Comparison of ENCODE assay signal across 1 cellular context in genomic region chr17:78601577-78602190, GRCh38.
TF ChIP-seq lines count a peak whose summit lies in the region.

No MANE protein-coding gene starts in this region.

TF ChIP-seq in HepG2, 621 proteins besides CTCF, POLR2A, EP300 and RAD21 (continued from another document and continues in another):
- no peak for TF ChIP-seq SNAPC4 (CRISPR knock-in tag; IDR thresholded peaks at IDR 0.05)
- no peak for TF ChIP-seq ZNF180 (CRISPR knock-in tag; IDR thresholded peaks at IDR 0.05; ENCODE audit: borderline replicate concordance, low read depth)
- peak; percentile 41; the same call in 1 of the 2 replicates for TF ChIP-seq ZNF143 (CRISPR knock-in tag; IDR thresholded peaks at IDR 0.05)
- TF ChIP-seq EHMT2 (IDR thresholded peaks at IDR 0.05; ENCODE audit: borderline replicate concordance, low read depth, low read length), result 0 out of 2 replicates have a peak, but pooled peaks have one; percentile 14
- TF ChIP-seq HMGXB3 (CRISPR knock-in tag; IDR thresholded peaks at IDR 0.05; ENCODE audit: borderline replicate concordance), result no peak
- peak; percentile 85 for TF ChIP-seq ZBTB10 (CRISPR knock-in tag; IDR thresholded peaks at IDR 0.05; ENCODE audit: borderline replicate concordance)
- peak; percentile 58; the same call in 1 of the 2 replicates for TF ChIP-seq NR2F2 (IDR thresholded peaks at IDR 0.05; ENCODE audit: borderline replicate concordance, low read depth)
- TF ChIP-seq ZNF776 (CRISPR knock-in tag; IDR thresholded peaks at IDR 0.05), result no peak
- TF ChIP-seq BRF2 (CRISPR knock-in tag; IDR thresholded peaks at IDR 0.05), result peak; percentile 81
- no peak for TF ChIP-seq SNAPC5 (CRISPR knock-in tag; IDR thresholded peaks at IDR 0.05; ENCODE audit: borderline replicate concordance)
- TF ChIP-seq SALL1 (CRISPR knock-in tag; IDR thresholded peaks at IDR 0.05), result peak; percentile 99
- TF ChIP-seq ZNF317 (CRISPR knock-in tag; IDR thresholded peaks at IDR 0.05), result no peak; the same call in none of the 2 replicates
- TF ChIP-seq AFF4 (CRISPR knock-in tag; IDR thresholded peaks at IDR 0.05), result no peak
- TF ChIP-seq YY1 (IDR thresholded peaks at IDR 0.05; ENCODE audit: insufficient read depth, insufficient replicate concordance, low read depth, low read length), result peak; percentile 67
- peak; percentile 71; the same call in 1 of the 2 replicates for TF ChIP-seq MIER2 (CRISPR knock-in tag; IDR thresholded peaks at IDR 0.05)
- no peak for TF ChIP-seq ETS1 (CRISPR knock-in tag; IDR thresholded peaks at IDR 0.05)
- peak; percentile 83 for TF ChIP-seq KDM2A (CRISPR knock-in tag; IDR thresholded peaks at IDR 0.05; ENCODE audit: borderline replicate concordance, low read depth)
- peak; percentile 81 for TF ChIP-seq CCDC6 (CRISPR knock-in tag; IDR thresholded peaks at IDR 0.05)
- peak; percentile 78; the same call in 1 of the 2 replicates for TF ChIP-seq KMT2A (CRISPR knock-in tag; IDR thresholded peaks at IDR 0.05)
- TF ChIP-seq HNF1B (CRISPR knock-in tag; IDR thresholded peaks at IDR 0.05), result peak; percentile 97
- peak; percentile 95 for TF ChIP-seq MEF2D (CRISPR knock-in tag; IDR thresholded peaks at IDR 0.05)
- TF ChIP-seq ZNF672 (CRISPR knock-in tag; IDR thresholded peaks at IDR 0.05), result no peak
- peak; percentile 99 for TF ChIP-seq HDAC2 (CRISPR knock-in tag; IDR thresholded peaks at IDR 0.05)
- TF ChIP-seq ZBTB42 (CRISPR knock-in tag; IDR thresholded peaks at IDR 0.05), result no peak
- peak; percentile 75; the same call in 1 of the 2 replicates for TF ChIP-seq MAF1 (CRISPR knock-in tag; IDR thresholded peaks at IDR 0.05; ENCODE audit: borderline replicate concordance)
- peak in 1 of 2 experiments; percentile 63; a peak in 1 of 4 replicates for TF ChIP-seq ATF4 (CRISPR knock-in tag; IDR thresholded peaks at IDR 0.05)
- TF ChIP-seq ZFP62 (CRISPR knock-in tag; IDR thresholded peaks at IDR 0.05), result no peak
- no peak for TF ChIP-seq SP2 (CRISPR knock-in tag; IDR thresholded peaks at IDR 0.05)
- TF ChIP-seq ELF4 (CRISPR knock-in tag; IDR thresholded peaks at IDR 0.05; ENCODE audit: borderline replicate concordance), result no peak; the same call in 1 of the 2 replicates
- TF ChIP-seq ZNF746 (CRISPR knock-in tag; IDR thresholded peaks at IDR 0.05), result peak; percentile 89
- peak; percentile 95; the same call in 1 of the 2 replicates for TF ChIP-seq TOE1 (CRISPR knock-in tag; IDR thresholded peaks at IDR 0.05)
- TF ChIP-seq RCOR2 (CRISPR knock-in tag; IDR thresholded peaks at IDR 0.05), result peak; percentile 99
- no peak for TF ChIP-seq IKZF4 (CRISPR knock-in tag; IDR thresholded peaks at IDR 0.05; ENCODE audit: borderline replicate concordance, low read depth, not compliant biosample characterization)
- no peak; the same call in 1 of the 2 replicates for TF ChIP-seq ZNF816 (CRISPR knock-in tag; IDR thresholded peaks at IDR 0.05; ENCODE audit: borderline replicate concordance)
- TF ChIP-seq KLF16 (CRISPR knock-in tag; IDR thresholded peaks at IDR 0.05), result peak in 1 of 2 experiments; percentile 96; a peak in 2 of 4 replicates
- no peak for TF ChIP-seq ZNF468 (CRISPR knock-in tag; IDR thresholded peaks at IDR 0.05)
